ENCODE assay signal across 9 cellular contexts in the genomic region with DNA sequence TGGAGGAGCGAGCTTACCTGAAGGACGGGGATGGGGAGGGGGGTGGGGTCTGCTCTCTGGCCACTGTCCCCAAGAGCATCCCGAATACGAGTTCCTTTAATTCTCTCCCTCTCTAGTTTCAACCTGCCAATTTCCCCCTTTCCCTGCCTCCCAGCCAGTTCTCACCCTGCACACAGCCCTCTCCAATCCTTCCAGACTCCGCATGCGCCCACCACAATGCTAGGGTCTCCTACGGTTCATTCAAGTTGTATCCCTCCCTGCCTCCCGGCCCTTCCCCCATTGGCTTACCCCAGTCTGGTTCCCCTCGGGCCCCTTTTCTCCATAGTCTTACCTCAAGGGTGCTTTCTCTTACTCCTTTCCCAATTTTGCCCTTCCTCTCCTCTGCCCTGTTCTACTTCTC. TPM values are rescaled to one million over a fixed set of nuclear protein-coding genes. Genes with fewer than 3 reads are reported as not detected.
DNase-seq lines count a peak whose midpoint lies in the region; ATAC-seq and TF ChIP-seq lines count a peak whose summit lies in the region.
"Had no signal": no experiment of that assay in that cellular context is flagged by ENCODE, and none has a peak within 500 bp of the region (broad histone marks: within the 10 kb centered on the region; RNA-seq: fewer than 3 reads in every experiment).

No MANE protein-coding gene starts in this region.

- H3K9ac ChIP-seq in BLaER1 = no peak overlapping the region
- H3K9ac ChIP-seq in NT2/D1 (ENCODE audit: insufficient read length, low read depth) = peak overlapping the region; percentile 6
- no peak overlapping the region for H3K9ac ChIP-seq in neural progenitor cell

- H3K9me3 Mint-ChIP-seq in neural progenitor cell = no peaks in the 10 kb centered on the region

- H4K20me1 ChIP-seq in BLaER1 = no peaks in the 10 kb centered on the region
- H4K20me1 ChIP-seq in neural progenitor cell (ENCODE audit: low read depth) = no peaks in the 10 kb centered on the region

- H3K27ac Mint-ChIP-seq in neural progenitor cell = no peak overlapping the region

- H3K4me3 ChIP-seq in BLaER1 = peak overlapping the region; percentile 71; the same call in 1 of the 2 replicates
- H3K4me3 ChIP-seq in NT2/D1 (ENCODE audit: insufficient read length, low read depth) = peak overlapping the region; percentile 66
- peak overlapping the region; percentile 41 to 49 for H3K4me3 ChIP-seq in esophagus (ENCODE audit: low read depth in 1 of 2, low read length in 2 of 2)
- H3K4me3 ChIP-seq in neural progenitor cell = peak overlapping the region; percentile 72

- no peak for TF ChIP-seq CTCF in neural progenitor cell (IDR thresholded peaks at IDR 0.05)

- peaks cover 13% of the 10 kb centered on the region for H3F3A ChIP-seq in neural progenitor cell (ENCODE audit: low read depth)

- ATAC-seq in HG03039 (IDR thresholded peaks at IDR 0.05; ENCODE audit: unreplicated experiment) (no peak), HG02884 (IDR thresholded peaks at IDR 0.05; ENCODE audit: unreplicated experiment) (no peak)

- H3K27ac ChIP-seq in BLaER1 = no peak overlapping the region
- H3K27ac ChIP-seq in esophagus (ENCODE audit: low read depth in 2 of 2, low read length in 1 of 2) = peak overlapping the region; percentile 81 to 86
- no peak overlapping the region for H3K27ac ChIP-seq in neural progenitor cell

- peaks cover 47% of the 10 kb centered on the region for H3K27me3 Mint-ChIP-seq in neural progenitor cell (ENCODE audit: insufficient read depth, low read depth)

- H3K36me3 ChIP-seq in BLaER1 (no peaks in the 10 kb centered on the region), NT2/D1 (ENCODE audit: insufficient read depth, insufficient read length, low read length) (peaks cover 3% of the 10 kb centered on the region), esophagus (ENCODE audit: control insufficient read depth in 2 of 2, insufficient read depth in 2 of 2, low read length in 1 of 2) (peaks cover 0 to under 1% of the 10 kb centered on the region in 2 donors), neural progenitor cell (no peaks in the 10 kb centered on the region)

- DNase-seq in NT2/D1 (ENCODE audit: low read depth, low spot score) (no peak), neural progenitor cell (ENCODE audit: low spot score) (peak; percentile 42), GOT3 (lab: John Stamatoyannopoulos, UW) (no peak), NCI-H2196 treated with DMSO at 0.1 percent for 48 hours (lab: John Stamatoyannopoulos, UW; ENCODE audit: unreplicated experiment) (no peak)

- WGBS in esophagus, 2 donors = 35 to 43% methylated on average over 9 of the region's 9 CpGs

- peaks cover 34% of the 10 kb centered on the region for H3K4me1 Mint-ChIP-seq in neural progenitor cell

- H3K4me3 Mint-ChIP-seq in neural progenitor cell = peak overlapping the region; percentile 82

- no peaks in the 10 kb centered on the region for H3K79me2 ChIP-seq in neural progenitor cell (ENCODE audit: low read depth)

- H3K9me3 ChIP-seq in BLaER1 (no peaks in the 10 kb centered on the region), NT2/D1 (ENCODE audit: insufficient read depth, low read length) (no peaks in the 10 kb centered on the region), esophagus (ENCODE audit: control insufficient read depth in 2 of 2, insufficient read depth in 1 of 2, low read depth in 1 of 2, low read length in 1 of 2) (no peaks in the 10 kb centered on the region), neural progenitor cell (ENCODE audit: low read depth) (no peaks in the 10 kb centered on the region)

- H3K27me3 ChIP-seq in BLaER1 (peaks cover 18% of the 10 kb centered on the region), NT2/D1 (ENCODE audit: insufficient read depth, insufficient read length) (peaks cover 31% of the 10 kb centered on the region), esophagus (ENCODE audit: control insufficient read depth in 1 of 2, insufficient read depth in 2 of 2, low read length in 2 of 2) (no peaks in the 10 kb centered on the region), neural progenitor cell (peaks cover 49% of the 10 kb centered on the region)

- H3K4me2 ChIP-seq in BLaER1 (peak overlapping the region; percentile 98), neural progenitor cell (peak overlapping the region; percentile 88)

- H3K4me1 ChIP-seq in BLaER1 (peaks cover 25% of the 10 kb centered on the region), NT2/D1 (ENCODE audit: insufficient read depth, insufficient read length) (peaks cover 23% of the 10 kb centered on the region), esophagus (ENCODE audit: control insufficient read depth in 2 of 2, insufficient read depth in 2 of 2, low read length in 1 of 2) (peaks cover 0 to 13% of the 10 kb centered on the region in 2 donors), neural progenitor cell (peaks cover 21% of the 10 kb centered on the region)

- H2AFZ ChIP-seq in neural progenitor cell (replicated peaks) = peak overlapping the region; percentile 70

- H3K36me3 Mint-ChIP-seq in neural progenitor cell = no peaks in the 10 kb centered on the region

RNA-seq across cellular contexts. Expression of a gene that starts 0.7 kb away (rescaled TPM):
- 10 to 100 TPM; 40.8 to 59.1 TPM for polyA plus RNA-seq in esophagus
- total RNA-seq in neural progenitor cell (ENCODE audit: low replicate concordance) = 2.5 and 2.6 TPM in 2 replicates

RNA-seq across cellular contexts. Expression of a gene that starts 6.5 kb away (rescaled TPM):
- polyA plus RNA-seq in esophagus = under 1 TPM; 0.14 to 0.16 TPM
- total RNA-seq in neural progenitor cell (ENCODE audit: low replicate concordance) = not detected in 2 replicates
- total RNA-seq: RPMI7951 had no signal

RNA-seq across cellular contexts. Expression of a gene that starts 17.6 kb away (rescaled TPM):
- 10 to 100 TPM; 16.1 to 24.1 TPM for polyA plus RNA-seq in esophagus
- total RNA-seq in neural progenitor cell (ENCODE audit: low replicate concordance) = 5.4 and 6.7 TPM in 2 replicates

RNA-seq across cellular contexts. Expression of a gene that starts 46.9 kb away (rescaled TPM):
- polyA plus RNA-seq in esophagus = 10 to 100 TPM; 32.9 to 48.6 TPM
- 0.24 and 0.28 TPM in 2 replicates for total RNA-seq in neural progenitor cell (ENCODE audit: low replicate concordance)

Comparison
In these comparisons a context has a peak if more than half of its experiments do, and no peak if none do; other contexts are left out.
1. H3K27ac ChIP-seq: peak in esophagus (2 of 2); none in BLaER1 (single experiment) and neural progenitor cell (single experiment).
2. Peak in every context shown above with its lines, with median percentiles within 50 percentile points of each other: H3K4me3 ChIP-seq.